ENCODE assay signal across 23 cellular contexts in the genomic region with DNA sequence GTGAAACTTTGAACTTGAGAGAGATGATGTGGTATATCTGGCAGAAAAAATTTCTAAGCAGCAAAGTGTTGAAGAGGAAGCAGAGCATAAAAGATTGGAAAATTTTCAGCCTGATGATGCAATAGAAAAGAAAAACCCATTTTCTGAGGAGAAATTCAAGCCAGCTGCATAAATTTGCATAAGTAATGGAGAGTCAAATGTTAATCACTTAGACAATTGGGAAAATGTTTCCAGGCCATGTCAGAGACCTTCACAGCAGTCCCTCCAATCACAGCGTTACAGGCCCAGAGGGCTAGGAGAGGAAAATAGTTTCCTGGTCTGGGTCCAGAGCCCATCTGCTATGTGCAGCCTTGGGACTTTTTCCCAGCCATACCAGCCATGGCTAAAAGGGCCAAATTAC.
"Had no signal": no experiment of that assay in that cellular context is flagged by ENCODE, and none has a peak within 500 bp of the region (broad histone marks: within the 10 kb centered on the region; RNA-seq: fewer than 3 reads in every experiment).

No MANE protein-coding gene starts in this region.

- H3K4me3 ChIP-seq: ovary, psoas muscle, testis, uterus had no signal

- H3K4me1 ChIP-seq: psoas muscle, testis, uterus had no signal

- H3K36me3 ChIP-seq: neutrophil, ovary, uterus had no signal

- H3K9me3 ChIP-seq: neutrophil, ovary, psoas muscle, testis, uterus had no signal

- H3K27me3 ChIP-seq: neutrophil, ovary, testis, uterus had no signal

- DNase-seq: activated B cell treated with CpG ODN at 0.5 μM for 24 hours; activated CD4-positive, alpha-beta T cell treated with anti-CD3 and anti-CD28 coated beads for 36 hours; activated CD4-positive, alpha-beta T cell treated with anti-CD3 and anti-CD28 coated beads, Interleukin-2, amount 50 U/mL, for 48 hours; activated naive CD4-positive, alpha-beta T cell treated with anti-CD3 and anti-CD28 coated beads for 36 hours; activated T-cell treated with anti-CD3 and anti-CD28 coated beads, Interleukin-2, amount 50 U/mL, for 48 hours; aorta; cerebellar nuclear complex; effector CD4-positive, alpha-beta T cell; hippocampal formation; left ventricle myocardium superior; ovary; psoas muscle; right cardiac atrium; stimulated activated CD4-positive, alpha-beta T cell treated with anti-CD3 and anti-CD28 coated beads, Interleukin-12 subunit alpha, Interleukin-12 subunit beta, amount 100 ng/mL, for 4 hours; stimulated activated CD4-positive, alpha-beta T cell treated with anti-CD3 and anti-CD28 coated beads, Interleukin-4, amount 100 ng/mL, for 4 hours; T1000; testis; trophoblast cell; uterus had no signal

- FAIRE-seq: bronchial epithelial cell, endometrium, frontal cortex had no signal

- H3K27ac ChIP-seq: neutrophil, ovary, psoas muscle, testis, uterus had no signal

- ATAC-seq: activated CD4-positive, alpha-beta T cell treated with anti-CD3 and anti-CD28 coated beads for 36 hours; left ventricle myocardium superior; psoas muscle; right cardiac atrium had no signal
